9 cellular contexts compared by ENCODE assay signal in the genomic region with DNA sequence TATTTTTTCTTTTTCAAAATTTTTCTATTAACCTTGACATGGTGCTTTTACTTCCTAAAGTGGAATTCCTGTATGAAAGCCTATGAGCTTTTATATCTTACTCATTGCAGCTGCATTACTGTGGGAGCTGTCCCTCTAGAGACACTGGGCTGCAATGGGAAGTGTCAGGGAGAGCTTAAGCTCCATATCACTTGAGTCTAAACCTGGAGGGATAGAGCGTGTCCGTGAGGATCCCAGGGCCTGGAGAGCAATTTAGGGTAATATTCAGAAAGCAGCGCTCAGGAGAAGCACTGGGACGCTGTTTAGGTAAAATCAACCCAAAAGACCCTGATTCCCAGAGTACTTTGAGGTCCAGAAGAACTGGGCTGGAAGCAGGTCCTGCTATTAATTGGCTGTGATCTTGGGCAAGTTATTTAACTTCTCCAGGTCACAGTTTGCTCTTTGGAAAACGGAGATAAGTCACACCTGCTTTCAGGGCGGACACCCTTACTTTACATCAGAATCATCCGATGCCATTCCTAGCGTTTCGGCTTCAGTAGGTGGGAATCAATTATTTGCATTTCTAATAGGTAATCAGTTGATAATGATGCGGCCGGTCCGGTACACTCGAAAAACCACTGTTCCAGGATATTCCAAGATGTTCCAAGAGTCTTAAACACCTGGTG. TPM values are rescaled to one million over a fixed set of nuclear protein-coding genes. Genes with fewer than 3 reads are reported as not detected.
DNase-seq lines count a peak whose midpoint lies in the region; ATAC-seq and TF ChIP-seq lines count a peak whose summit lies in the region.
"Had no signal": no experiment of that assay in that cellular context is flagged by ENCODE, and none has a peak within 500 bp of the region (broad histone marks: within the 10 kb centered on the region; RNA-seq: fewer than 3 reads in every experiment).

No MANE protein-coding gene starts in this region.

- H3K4me3 Mint-ChIP-seq in activated naive CD8-positive, alpha-beta T cell treated with anti-CD3 and anti-CD28 coated beads, Interleukin-2, amount 10 ng/mL, durations not matched to agents 7 days and 5 days, result peak overlapping the region; percentile 94

- TF ChIP-seq POLR2A in lower leg skin (IDR thresholded peaks at IDR 0.05), result no peak

- peak overlapping the region; percentile 25 for H3K27ac ChIP-seq in cardiac muscle cell
- H3K27ac ChIP-seq in urinary bladder (ENCODE audit: low read depth), result no peak overlapping the region

- no peak for ATAC-seq in activated naive CD8-positive, alpha-beta T cell treated with anti-CD3 and anti-CD28 coated beads, Interleukin-2, amount 10 ng/mL, durations not matched to agents 7 days and 5 days (ENCODE audit: low read depth)
- ATAC-seq in GM18858 (IDR thresholded peaks at IDR 0.05; ENCODE audit: unreplicated experiment), result no peak

- no peak overlapping the region for H3K27ac Mint-ChIP-seq in activated naive CD8-positive, alpha-beta T cell treated with anti-CD3 and anti-CD28 coated beads, Interleukin-2, amount 10 ng/mL, durations not matched to agents 7 days and 5 days

- H3K9me3 ChIP-seq in cardiac muscle cell (ENCODE audit: low read depth), result no peaks in the 10 kb centered on the region

- H3K4me1 ChIP-seq in cardiac muscle cell (ENCODE audit: low read depth) (peaks cover 10% of the 10 kb centered on the region), urinary bladder (ENCODE audit: insufficient read depth) (no peaks in the 10 kb centered on the region)

- H3K9me3 Mint-ChIP-seq in activated naive CD8-positive, alpha-beta T cell treated with anti-CD3 and anti-CD28 coated beads, Interleukin-2, amount 10 ng/mL, durations not matched to agents 7 days and 5 days, result no peaks in the 10 kb centered on the region

- TF ChIP-seq CTCF in cardiac muscle cell (IDR thresholded peaks at IDR 0.05; ENCODE audit: low read depth, low read length) (no peak), lower leg skin (IDR thresholded peaks at IDR 0.05) (no peak)

- intact Hi-C loops in cardiac septum (cut with DNase I), result loop anchor here (5.0 kb wide), 1 partner anchor 76 kb away; a partner anchor contains a TSS
- intact Hi-C loops in lower leg skin (cut with DNase I; ENCODE audit: low total_unique reads), result no loop called here

- peaks cover 4% of the 10 kb centered on the region for H3K27me3 Mint-ChIP-seq in activated naive CD8-positive, alpha-beta T cell treated with anti-CD3 and anti-CD28 coated beads, Interleukin-2, amount 10 ng/mL, durations not matched to agents 7 days and 5 days

- no peaks in the 10 kb centered on the region for H3K27me3 ChIP-seq in cardiac muscle cell

- peak in 1 of 2 donors; percentile 19 for DNase-seq in cardiac muscle cell (ENCODE audit: low read depth in 1 of 2, low spot score in 1 of 2)
- no peak for DNase-seq in cardiac septum (ENCODE audit: low spot score)
- no peak for DNase-seq in activated naive CD8-positive, alpha-beta T cell treated with anti-CD3 and anti-CD28 coated beads, Interleukin-2, amount 10 ng/mL, durations not matched to agents 7 days and 5 days
- no peak for DNase-seq in lower leg skin (ENCODE audit: low spot score in 2 of 2)
- no peak for DNase-seq in COR-L47 (lab: John Stamatoyannopoulos, UW)
- DNase-seq in GDM1 (lab: John Stamatoyannopoulos, UW), result no peak

- H3K36me3 ChIP-seq in cardiac muscle cell, result no peaks in the 10 kb centered on the region
- no peaks in the 10 kb centered on the region for H3K36me3 ChIP-seq in urinary bladder (ENCODE audit: insufficient read depth)

- peaks cover 14% of the 10 kb centered on the region for H3K4me1 Mint-ChIP-seq in activated naive CD8-positive, alpha-beta T cell treated with anti-CD3 and anti-CD28 coated beads, Interleukin-2, amount 10 ng/mL, durations not matched to agents 7 days and 5 days

- POLR2A ChIA-PET in activated naive CD8-positive, alpha-beta T cell treated with anti-CD3 and anti-CD28 coated beads, Interleukin-2, amount 10 ng/mL, durations not matched to agents 7 days and 5 days (lab: Charles Lee), result interaction anchor here (0.6 to 2.8 kb wide), 6 partner anchors 50 to 413 kb away, joined by 4 to 12 read pairs (median 6); a partner anchor contains a TSS

- 32 to 34% methylated on average over 13 of the region's 13 CpGs for whole genome bisulfite sequencing in lower leg skin, 2 donors
- WGBS in urinary bladder, result 25% methylated on average over 13 of the region's 13 CpGs

- peaks cover 4% of the 10 kb centered on the region for H3K36me3 Mint-ChIP-seq in activated naive CD8-positive, alpha-beta T cell treated with anti-CD3 and anti-CD28 coated beads, Interleukin-2, amount 10 ng/mL, durations not matched to agents 7 days and 5 days

- H3K4me3 ChIP-seq in cardiac muscle cell, result peak overlapping the region; percentile 72
- peak overlapping the region; percentile 79 for H3K4me3 ChIP-seq in lower leg skin (ENCODE audit: low read depth, poor library complexity, severe bottlenecking)
- peak overlapping the region; percentile 85 for H3K4me3 ChIP-seq in urinary bladder (ENCODE audit: low read depth, low read length)

RNA-seq across cellular contexts. Expression of a gene that starts 0.6 kb away (rescaled TPM):
- total RNA-seq in cardiac muscle cell (213 and 254 TPM in 2 replicates), cardiac septum (91.2 TPM), lower leg skin (100 to 1,000 TPM; 148 to 222 (median 201) TPM), urinary bladder (176 TPM)
- polyA plus RNA-seq in cardiac muscle cell (170 and 179 TPM in 2 replicates), urinary bladder (200 TPM)
- total RNA-seq in activated naive CD8-positive, alpha-beta T cell treated with anti-CD3 and anti-CD28 coated beads, Interleukin-2, amount 10 ng/mL, durations not matched to agents 7 days and 5 days, result 100 to 1,000 TPM; 123 to 125 TPM

RNA-seq across cellular contexts. Expression of a gene that starts 11.8 kb away (rescaled TPM):
- total RNA-seq in cardiac muscle cell, result not detected in 2 replicates
- polyA plus RNA-seq in cardiac muscle cell, result not detected in 2 replicates
- not detected for total RNA-seq in cardiac septum
- total RNA-seq in activated naive CD8-positive, alpha-beta T cell treated with anti-CD3 and anti-CD28 coated beads, Interleukin-2, amount 10 ng/mL, durations not matched to agents 7 days and 5 days, result not detected
- total RNA-seq in lower leg skin, result not detected
- total RNA-seq in urinary bladder, result not detected
- polyA plus RNA-seq in urinary bladder, result not detected
- total RNA-seq: SK-MEL-5 had no signal
